ENCODE assay signal across 25 cellular contexts in the genomic region with DNA sequence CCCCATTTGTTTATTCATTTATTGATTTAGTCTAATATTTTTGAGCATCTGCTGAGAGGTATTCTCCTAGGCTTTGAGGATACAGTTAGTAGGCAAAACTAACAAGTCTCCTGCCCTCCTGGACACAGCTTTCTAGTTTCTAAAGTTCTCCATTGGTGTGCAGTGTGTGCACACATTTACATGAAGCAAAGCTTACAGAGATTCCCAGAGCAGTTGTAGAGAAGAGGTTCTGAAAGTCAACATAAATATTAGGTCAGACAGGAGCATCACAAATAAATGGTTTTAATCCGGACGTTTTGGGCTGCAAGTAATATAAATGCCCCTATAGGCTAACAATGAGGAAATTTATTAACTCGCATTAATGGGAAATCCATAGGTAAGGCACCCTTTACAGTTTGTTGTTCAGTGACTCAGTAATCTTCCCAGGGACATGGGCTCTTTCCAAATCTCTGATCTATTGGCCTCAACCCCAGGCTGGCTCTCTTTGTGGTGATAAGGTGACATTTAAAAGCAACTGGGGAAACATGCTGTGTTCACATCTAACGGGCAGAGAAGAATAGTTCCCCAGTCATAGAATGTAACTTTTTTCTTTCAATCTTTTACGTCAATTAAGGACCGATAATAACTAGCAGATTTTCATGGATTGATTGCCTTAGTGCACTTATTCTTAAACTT.
"Had no signal": no experiment of that assay in that cellular context is flagged by ENCODE, and none has a peak within 500 bp of the region (broad histone marks: within the 10 kb centered on the region; RNA-seq: fewer than 3 reads in every experiment).

No MANE protein-coding gene starts in this region.

- H3K4me3 Mint-ChIP-seq: activated naive CD8-positive, alpha-beta T cell treated with anti-CD3 and anti-CD28 coated beads, Interleukin-2, amount 10 ng/mL, durations not matched to agents 7 days and 5 days; activated T-cell treated with anti-CD3 and anti-CD28 coated beads, Interleukin-2, amount 50 U/mL, for 4 hours; T-helper 1 cell treated with Interleukin-12 subunit alpha and Interleukin-12 subunit beta and Interleukin-4 antibody, amounts not matched to agents 30 μg/mL and 1 μg/mL, for 36 hours had no signal

- H3K9me3 Mint-ChIP-seq: activated naive CD8-positive, alpha-beta T cell treated with anti-CD3 and anti-CD28 coated beads, Interleukin-2, amount 10 ng/mL, durations not matched to agents 7 days and 5 days; activated T-cell treated with anti-CD3 and anti-CD28 coated beads, Interleukin-2, amount 50 U/mL, for 4 hours; T-helper 1 cell treated with Interleukin-12 subunit alpha and Interleukin-12 subunit beta and Interleukin-4 antibody, amounts not matched to agents 30 μg/mL and 1 μg/mL, for 36 hours had no signal

- H3K36me3 ChIP-seq: SJSA1 had no signal

- H3K9me3 ChIP-seq: SJSA1 had no signal

- H3K27me3 Mint-ChIP-seq: activated naive CD8-positive, alpha-beta T cell treated with anti-CD3 and anti-CD28 coated beads, Interleukin-2, amount 10 ng/mL, durations not matched to agents 7 days and 5 days had no signal

- H3K27ac Mint-ChIP-seq: activated naive CD8-positive, alpha-beta T cell treated with anti-CD3 and anti-CD28 coated beads, Interleukin-2, amount 10 ng/mL, durations not matched to agents 7 days and 5 days; T-helper 1 cell treated with Interleukin-12 subunit alpha and Interleukin-12 subunit beta and Interleukin-4 antibody, amounts not matched to agents 30 μg/mL and 1 μg/mL, for 36 hours had no signal

- H3K36me3 Mint-ChIP-seq: activated naive CD8-positive, alpha-beta T cell treated with anti-CD3 and anti-CD28 coated beads, Interleukin-2, amount 10 ng/mL, durations not matched to agents 7 days and 5 days had no signal

- DNase-seq: activated CD4-positive, alpha-beta T cell treated with anti-CD3 and anti-CD28 coated beads for 48 hours; activated CD4-positive, alpha-beta T cell treated with anti-CD3 and anti-CD28 coated beads, Interleukin-2, amount 50 U/mL, for 48 hours; activated CD8-positive, alpha-beta memory T cell treated with anti-CD3 and anti-CD28 coated beads for 24 hours; activated effector memory CD4-positive, alpha-beta T cell treated with anti-CD3 and anti-CD28 coated beads, Interleukin-2, amount 50 U/mL, for 16 hours; activated naive CD4-positive, alpha-beta T cell treated with Interleukin-2 at 50 U/mL for 16 hours; activated naive CD8-positive, alpha-beta T cell treated with anti-CD3 and anti-CD28 coated beads, Interleukin-2, amount 10 ng/mL, durations not matched to agents 7 days and 5 days; activated T-cell treated with anti-CD3 and anti-CD28 coated beads, Interleukin-2, amount 50 U/mL, for 4 hours; aorta; MM.1S; NCI-H1105; NCI-H1436; NCI-H1694 treated with DMSO at 0.1 percent for 48 hours; NCI-H2029 treated with DMSO at 0.1 percent for 48 hours; NCI-H345; NCI-H510A; NCI-H526 treated with DMSO at 0.1 percent for 48 hours; NK-92 treated with Interleukin-12 subunit alpha and Interleukin-12 subunit beta, amount 100 ng/mL, for 24 hours; OCI-M1; RPMI8226; SHP77 had no signal

- H3K4me3 ChIP-seq: SJSA1 had no signal

- ATAC-seq: activated CD4-positive, CD25-positive, alpha-beta regulatory T cell treated with anti-CD3 and anti-CD28 coated beads, Interleukin-2, amount 50 U/mL, for 24 hours; activated T-cell treated with anti-CD3 and anti-CD28 coated beads, Interleukin-2, amount 50 U/mL, for 4 hours; Panc1; SK-N-SH treated with all-trans-retinoic acid at 6 μM for 48 hours had no signal

- H3K27ac ChIP-seq: SJSA1 had no signal

- H3K27me3 ChIP-seq: SJSA1 had no signal

- H3K4me1 Mint-ChIP-seq: activated naive CD8-positive, alpha-beta T cell treated with anti-CD3 and anti-CD28 coated beads, Interleukin-2, amount 10 ng/mL, durations not matched to agents 7 days and 5 days had no signal

- H3K4me1 ChIP-seq: SJSA1 had no signal
